ENCODE assay signal across 2 cellular contexts in the genomic region with DNA sequence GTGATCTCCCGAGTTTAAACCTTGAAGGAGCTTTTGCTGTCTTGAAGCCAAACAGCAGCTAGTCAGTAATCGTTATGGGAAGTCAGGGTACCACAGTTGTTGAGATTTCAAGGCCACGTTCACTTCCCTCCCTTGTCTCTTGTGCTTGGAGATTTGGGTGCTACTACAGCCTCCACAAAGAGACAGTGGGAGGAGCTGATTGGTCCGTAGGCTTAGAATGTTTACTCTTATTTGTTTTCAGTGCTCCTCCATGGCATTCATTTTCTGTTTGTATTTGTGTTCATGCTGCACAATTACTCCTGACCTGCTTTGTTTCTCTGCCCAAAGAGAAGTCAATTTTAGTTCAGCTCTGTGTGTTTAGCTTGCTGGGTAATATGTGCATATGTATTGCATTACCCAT.
TF ChIP-seq lines count a peak whose summit lies in the region.

No MANE protein-coding gene starts in this region.

TF ChIP-seq in A549, 52 proteins besides CTCF, POLR2A, EP300 and RAD21 (continued from another document):
- TF ChIP-seq ESRRA (IDR thresholded peaks at IDR 0.05; ENCODE audit: borderline replicate concordance, low read length) (no peak), ZFP36 (IDR thresholded peaks at IDR 0.05; ENCODE audit: borderline replicate concordance, partially characterized antibody) (no peak), NFE2L2 (conservative IDR thresholded peaks at IDR 0.05; ENCODE audit: low read length) (no peak), SREBF2 (IDR thresholded peaks at IDR 0.05) (no peak), RCOR1 (IDR thresholded peaks at IDR 0.05; ENCODE audit: low read depth, low read length) (no peak), ZC3H11A (IDR thresholded peaks at IDR 0.05) (no peak), EHMT2 (IDR thresholded peaks at IDR 0.05; ENCODE audit: low read depth) (no peak), TFCP2L1 (CRISPR knock-in tag; IDR thresholded peaks at IDR 0.05) (no peak), CHD2 (IDR thresholded peaks at IDR 0.05; ENCODE audit: low read length, partially characterized antibody) (no peak)
- TF ChIP-seq, protein P1, sequence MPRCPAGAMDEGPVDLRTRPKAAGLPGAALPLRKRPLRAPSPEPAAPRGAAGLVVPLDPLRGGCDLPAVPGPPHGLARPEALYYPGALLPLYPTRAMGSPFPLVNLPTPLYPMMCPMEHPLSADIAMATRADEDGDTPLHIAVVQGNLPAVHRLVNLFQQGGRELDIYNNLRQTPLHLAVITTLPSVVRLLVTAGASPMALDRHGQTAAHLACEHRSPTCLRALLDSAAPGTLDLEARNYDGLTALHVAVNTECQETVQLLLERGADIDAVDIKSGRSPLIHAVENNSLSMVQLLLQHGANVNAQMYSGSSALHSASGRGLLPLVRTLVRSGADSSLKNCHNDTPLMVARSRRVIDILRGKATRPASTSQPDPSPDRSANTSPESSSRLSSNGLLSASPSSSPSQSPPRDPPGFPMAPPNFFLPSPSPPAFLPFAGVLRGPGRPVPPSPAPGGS (IDR thresholded peaks at IDR 0.05): no peak
- TF ChIP-seq, protein P2, sequence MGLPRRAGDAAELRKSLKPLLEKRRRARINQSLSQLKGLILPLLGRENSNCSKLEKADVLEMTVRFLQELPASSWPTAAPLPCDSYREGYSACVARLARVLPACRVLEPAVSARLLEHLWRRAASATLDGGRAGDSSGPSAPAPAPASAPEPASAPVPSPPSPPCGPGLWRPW (IDR thresholded peaks at IDR 0.05): no peak
TF ChIP-seq in A549: peak in this region for 0.

TF ChIP-seq in GM23338, 12 proteins besides CTCF, POLR2A, EP300 and RAD21 (continued from another document):
- TF ChIP-seq, protein P3, sequence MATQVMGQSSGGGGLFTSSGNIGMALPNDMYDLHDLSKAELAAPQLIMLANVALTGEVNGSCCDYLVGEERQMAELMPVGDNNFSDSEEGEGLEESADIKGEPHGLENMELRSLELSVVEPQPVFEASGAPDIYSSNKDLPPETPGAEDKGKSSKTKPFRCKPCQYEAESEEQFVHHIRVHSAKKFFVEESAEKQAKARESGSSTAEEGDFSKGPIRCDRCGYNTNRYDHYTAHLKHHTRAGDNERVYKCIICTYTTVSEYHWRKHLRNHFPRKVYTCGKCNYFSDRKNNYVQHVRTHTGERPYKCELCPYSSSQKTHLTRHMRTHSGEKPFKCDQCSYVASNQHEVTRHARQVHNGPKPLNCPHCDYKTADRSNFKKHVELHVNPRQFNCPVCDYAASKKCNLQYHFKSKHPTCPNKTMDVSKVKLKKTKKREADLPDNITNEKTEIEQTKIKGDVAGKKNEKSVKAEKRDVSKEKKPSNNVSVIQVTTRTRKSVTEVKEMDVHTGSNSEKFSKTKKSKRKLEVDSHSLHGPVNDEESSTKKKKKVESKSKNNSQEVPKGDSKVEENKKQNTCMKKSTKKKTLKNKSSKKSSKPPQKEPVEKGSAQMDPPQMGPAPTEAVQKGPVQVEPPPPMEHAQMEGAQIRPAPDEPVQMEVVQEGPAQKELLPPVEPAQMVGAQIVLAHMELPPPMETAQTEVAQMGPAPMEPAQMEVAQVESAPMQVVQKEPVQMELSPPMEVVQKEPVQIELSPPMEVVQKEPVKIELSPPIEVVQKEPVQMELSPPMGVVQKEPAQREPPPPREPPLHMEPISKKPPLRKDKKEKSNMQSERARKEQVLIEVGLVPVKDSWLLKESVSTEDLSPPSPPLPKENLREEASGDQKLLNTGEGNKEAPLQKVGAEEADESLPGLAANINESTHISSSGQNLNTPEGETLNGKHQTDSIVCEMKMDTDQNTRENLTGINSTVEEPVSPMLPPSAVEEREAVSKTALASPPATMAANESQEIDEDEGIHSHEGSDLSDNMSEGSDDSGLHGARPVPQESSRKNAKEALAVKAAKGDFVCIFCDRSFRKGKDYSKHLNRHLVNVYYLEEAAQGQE (IDR thresholded peaks at IDR 0.05; ENCODE audit: unreplicated experiment): no peak
- TF ChIP-seq, protein P4, sequence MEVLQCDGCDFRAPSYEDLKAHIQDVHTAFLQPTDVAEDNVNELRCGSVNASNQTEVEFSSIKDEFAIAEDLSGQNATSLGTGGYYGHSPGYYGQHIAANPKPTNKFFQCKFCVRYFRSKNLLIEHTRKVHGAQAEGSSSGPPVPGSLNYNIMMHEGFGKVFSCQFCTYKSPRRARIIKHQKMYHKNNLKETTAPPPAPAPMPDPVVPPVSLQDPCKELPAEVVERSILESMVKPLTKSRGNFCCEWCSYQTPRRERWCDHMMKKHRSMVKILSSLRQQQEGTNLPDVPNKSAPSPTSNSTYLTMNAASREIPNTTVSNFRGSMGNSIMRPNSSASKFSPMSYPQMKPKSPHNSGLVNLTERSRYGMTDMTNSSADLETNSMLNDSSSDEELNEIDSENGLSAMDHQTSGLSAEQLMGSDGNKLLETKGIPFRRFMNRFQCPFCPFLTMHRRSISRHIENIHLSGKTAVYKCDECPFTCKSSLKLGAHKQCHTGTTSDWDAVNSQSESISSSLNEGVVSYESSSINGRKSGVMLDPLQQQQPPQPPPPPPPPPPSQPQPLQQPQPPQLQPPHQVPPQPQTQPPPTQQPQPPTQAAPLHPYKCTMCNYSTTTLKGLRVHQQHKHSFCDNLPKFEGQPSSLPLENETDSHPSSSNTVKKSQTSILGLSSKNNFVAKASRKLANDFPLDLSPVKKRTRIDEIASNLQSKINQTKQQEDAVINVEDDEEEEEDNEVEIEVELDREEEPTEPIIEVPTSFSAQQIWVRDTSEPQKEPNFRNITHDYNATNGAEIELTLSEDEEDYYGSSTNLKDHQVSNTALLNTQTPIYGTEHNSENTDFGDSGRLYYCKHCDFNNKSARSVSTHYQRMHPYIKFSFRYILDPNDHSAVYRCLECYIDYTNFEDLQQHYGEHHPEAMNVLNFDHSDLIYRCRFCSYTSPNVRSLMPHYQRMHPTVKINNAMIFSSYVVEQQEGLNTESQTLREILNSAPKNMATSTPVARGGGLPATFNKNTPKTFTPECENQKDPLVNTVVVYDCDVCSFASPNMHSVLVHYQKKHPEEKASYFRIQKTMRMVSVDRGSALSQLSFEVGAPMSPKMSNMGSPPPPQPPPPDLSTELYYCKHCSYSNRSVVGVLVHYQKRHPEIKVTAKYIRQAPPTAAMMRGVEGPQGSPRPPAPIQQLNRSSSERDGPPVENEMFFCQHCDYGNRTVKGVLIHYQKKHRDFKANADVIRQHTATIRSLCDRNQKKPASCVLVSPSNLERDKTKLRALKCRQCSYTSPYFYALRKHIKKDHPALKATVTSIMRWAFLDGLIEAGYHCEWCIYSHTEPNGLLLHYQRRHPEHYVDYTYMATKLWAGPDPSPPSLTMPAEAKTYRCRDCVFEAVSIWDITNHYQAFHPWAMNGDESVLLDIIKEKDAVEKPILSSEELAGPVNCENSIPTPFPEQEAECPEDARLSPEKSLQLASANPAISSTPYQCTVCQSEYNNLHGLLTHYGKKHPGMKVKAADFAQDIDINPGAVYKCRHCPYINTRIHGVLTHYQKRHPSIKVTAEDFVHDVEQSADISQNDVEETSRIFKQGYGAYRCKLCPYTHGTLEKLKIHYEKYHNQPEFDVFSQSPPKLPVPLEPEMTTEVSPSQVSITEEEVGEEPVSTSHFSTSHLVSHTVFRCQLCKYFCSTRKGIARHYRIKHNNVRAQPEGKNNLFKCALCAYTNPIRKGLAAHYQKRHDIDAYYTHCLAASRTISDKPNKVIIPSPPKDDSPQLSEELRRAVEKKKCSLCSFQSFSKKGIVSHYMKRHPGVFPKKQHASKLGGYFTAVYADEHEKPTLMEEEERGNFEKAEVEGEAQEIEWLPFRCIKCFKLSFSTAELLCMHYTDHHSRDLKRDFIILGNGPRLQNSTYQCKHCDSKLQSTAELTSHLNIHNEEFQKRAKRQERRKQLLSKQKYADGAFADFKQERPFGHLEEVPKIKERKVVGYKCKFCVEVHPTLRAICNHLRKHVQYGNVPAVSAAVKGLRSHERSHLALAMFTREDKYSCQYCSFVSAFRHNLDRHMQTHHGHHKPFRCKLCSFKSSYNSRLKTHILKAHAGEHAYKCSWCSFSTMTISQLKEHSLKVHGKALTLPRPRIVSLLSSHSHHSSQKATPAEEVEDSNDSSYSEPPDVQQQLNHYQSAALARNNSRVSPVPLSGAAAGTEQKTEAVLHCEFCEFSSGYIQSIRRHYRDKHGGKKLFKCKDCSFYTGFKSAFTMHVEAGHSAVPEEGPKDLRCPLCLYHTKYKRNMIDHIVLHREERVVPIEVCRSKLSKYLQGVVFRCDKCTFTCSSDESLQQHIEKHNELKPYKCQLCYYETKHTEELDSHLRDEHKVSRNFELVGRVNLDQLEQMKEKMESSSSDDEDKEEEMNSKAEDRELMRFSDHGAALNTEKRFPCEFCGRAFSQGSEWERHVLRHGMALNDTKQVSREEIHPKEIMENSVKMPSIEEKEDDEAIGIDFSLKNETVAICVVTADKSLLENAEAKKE (CRISPR knock-in tag; IDR thresholded peaks at IDR 0.05): no peak
- TF ChIP-seq ZNF331 (CRISPR knock-in tag; IDR thresholded peaks at IDR 0.05; ENCODE audit: low read depth) (no peak), NANOG (IDR thresholded peaks at IDR 0.05; ENCODE audit: borderline replicate concordance) (no peak), JUNB (IDR thresholded peaks at IDR 0.05; ENCODE audit: unreplicated experiment) (no peak), POLR2AphosphoS5 (IDR thresholded peaks at IDR 0.05; ENCODE audit: low read depth) (no peak)
- TF ChIP-seq, protein P5, sequence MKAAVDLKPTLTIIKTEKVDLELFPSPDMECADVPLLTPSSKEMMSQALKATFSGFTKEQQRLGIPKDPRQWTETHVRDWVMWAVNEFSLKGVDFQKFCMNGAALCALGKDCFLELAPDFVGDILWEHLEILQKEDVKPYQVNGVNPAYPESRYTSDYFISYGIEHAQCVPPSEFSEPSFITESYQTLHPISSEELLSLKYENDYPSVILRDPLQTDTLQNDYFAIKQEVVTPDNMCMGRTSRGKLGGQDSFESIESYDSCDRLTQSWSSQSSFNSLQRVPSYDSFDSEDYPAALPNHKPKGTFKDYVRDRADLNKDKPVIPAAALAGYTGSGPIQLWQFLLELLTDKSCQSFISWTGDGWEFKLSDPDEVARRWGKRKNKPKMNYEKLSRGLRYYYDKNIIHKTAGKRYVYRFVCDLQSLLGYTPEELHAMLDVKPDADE (IDR thresholded peaks at IDR 0.05): no peak
